Comparison of ENCODE assay signal across 29 cellular contexts in the genomic region with DNA sequence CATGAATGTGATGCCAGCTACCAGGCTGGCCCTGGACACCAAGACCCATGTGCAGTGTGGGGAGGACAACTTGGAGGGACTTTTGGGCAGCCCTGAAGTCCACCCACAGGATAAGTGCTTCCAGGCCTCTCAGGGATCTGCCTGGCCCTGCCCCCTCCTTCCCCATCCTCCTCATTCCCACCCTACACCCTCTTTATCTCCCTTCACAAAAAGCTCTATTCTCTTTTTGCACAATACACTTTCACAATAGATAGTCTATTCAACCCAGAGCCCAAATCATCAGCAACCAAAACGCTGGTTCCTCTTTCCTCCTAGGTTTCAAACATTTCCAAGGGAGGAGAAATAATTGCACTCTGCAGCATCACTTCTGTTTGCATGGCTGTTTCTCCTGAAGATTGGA. TPM values are rescaled to one million over a fixed set of nuclear protein-coding genes. Genes with fewer than 3 reads are reported as not detected.
DNase-seq lines count a peak whose midpoint lies in the region; ATAC-seq and TF ChIP-seq lines count a peak whose summit lies in the region.
"Had no signal": no experiment of that assay in that cellular context is flagged by ENCODE, and none has a peak within 500 bp of the region (broad histone marks: within the 10 kb centered on the region; RNA-seq: fewer than 3 reads in every experiment).

No MANE protein-coding gene starts in this region.

- no peak overlapping the region for H3K4ac ChIP-seq in H9 (ENCODE audit: low read depth, low read length)

- no peaks in the 10 kb centered on the region for H4K20me1 ChIP-seq in H9 (ENCODE audit: control insufficient read depth, insufficient read depth, insufficient read length)

- H3K27me3 ChIP-seq in H9 (ENCODE audit: insufficient read depth, low read length) (no peaks in the 10 kb centered on the region), heart left ventricle (no peaks in the 10 kb centered on the region)
- H3K27me3 ChIP-seq: brain microvascular endothelial cell, esophagus squamous epithelium, sigmoid colon, suprapubic skin had no signal

- no peak overlapping the region for H3K18ac ChIP-seq in H9 (ENCODE audit: insufficient read length, low read depth, low read length)

- no peaks in the 10 kb centered on the region for H3K9me3 ChIP-seq in H9 (ENCODE audit: control insufficient read depth, low read depth, low read length)
- H3K9me3 ChIP-seq in heart left ventricle = no peaks in the 10 kb centered on the region
- H3K9me3 ChIP-seq: esophagus squamous epithelium, prostate gland, sigmoid colon, SK-N-SH, suprapubic skin had no signal

- no peak overlapping the region for H3K4me3 ChIP-seq in heart left ventricle
- H3K4me3 ChIP-seq: coronary artery, esophagus squamous epithelium, prostate gland, sigmoid colon, suprapubic skin had no signal

- H3K36me3 Mint-ChIP-seq in activated naive CD4-positive, alpha-beta T cell treated with anti-CD3 and anti-CD28 coated beads, Interleukin-2, amount 50 U/mL, for 24 hours = no peaks in the 10 kb centered on the region
- H3K36me3 Mint-ChIP-seq in H9 (ENCODE audit: insufficient read depth in 1 of 3, low read depth in 3 of 3) = no peaks in the 10 kb centered on the region
- H3K36me3 Mint-ChIP-seq: IgD-negative memory B cell; memory B cell; stimulated activated memory B cell treated with anti-CD40 and anti-IgM and Interleukin-4, amounts not matched to agents 10 μg/mL and 1 μg/mL and 100 μg/mL, for 72 hours had no signal

- no peaks in the 10 kb centered on the region for H3K27me3 Mint-ChIP-seq in activated naive CD4-positive, alpha-beta T cell treated with anti-CD3 and anti-CD28 coated beads, Interleukin-2, amount 50 U/mL, for 24 hours
- peaks cover 4% of the 10 kb centered on the region for H3K27me3 Mint-ChIP-seq in H9 (ENCODE audit: low read depth)
- H3K27me3 Mint-ChIP-seq: activated T-cell treated with anti-CD3 and anti-CD28 coated beads, Interleukin-2, amount 50 U/mL, for 24 hours; IgD-negative memory B cell; memory B cell; stimulated activated memory B cell treated with anti-CD40 and anti-IgM and Interleukin-4, amounts not matched to agents 10 μg/mL and 1 μg/mL and 100 μg/mL, for 72 hours had no signal

- peak overlapping the region; percentile 12 for H3K27ac Mint-ChIP-seq in activated naive CD4-positive, alpha-beta T cell treated with anti-CD3 and anti-CD28 coated beads, Interleukin-2, amount 50 U/mL, for 24 hours
- peak overlapping the region in 1 of 3 experiments; percentile 76; a peak in 2 of 7 replicates for H3K27ac Mint-ChIP-seq in H9
- H3K27ac Mint-ChIP-seq: activated T-cell treated with anti-CD3 and anti-CD28 coated beads, Interleukin-2, amount 50 U/mL, for 24 hours; IgD-negative memory B cell; memory B cell; stimulated activated memory B cell treated with anti-CD40 and anti-IgM and Interleukin-4, amounts not matched to agents 10 μg/mL and 1 μg/mL and 100 μg/mL, for 72 hours had no signal

- TF ChIP-seq CTCF in H9 (conservative IDR thresholded peaks at IDR 0.05) (no peak), heart left ventricle (IDR thresholded peaks at IDR 0.05) (no peak)

- intact Hi-C loops in heart left ventricle (cut with DNase I) = no loop called here

- no peak overlapping the region for H4K5ac ChIP-seq in H9 (ENCODE audit: insufficient read length, low read depth, low read length)

- H3T11ph ChIP-seq in H9 (ENCODE audit: low read length) = no peak overlapping the region

- ATAC-seq in HG03045 (IDR thresholded peaks at IDR 0.05; ENCODE audit: unreplicated experiment) = no peak
- ATAC-seq in GM21526 (IDR thresholded peaks at IDR 0.05; ENCODE audit: low FRiP score, unreplicated experiment) = no peak
- ATAC-seq in heart left ventricle = no peak
- ATAC-seq: left colon; stimulated activated memory B cell treated with anti-CD40 and anti-IgM and Interleukin-4, amounts not matched to agents 10 μg/mL and 1 μg/mL and 100 μg/mL, for 72 hours had no signal

- no peak overlapping the region for H3K56ac ChIP-seq in H9 (ENCODE audit: insufficient read length, low read depth, low read length)

- no CpG with 5 or more reads among the region's 1 CpG for WGBS in H9 (ENCODE audit: extremely low coverage, insufficient read length, low lambda C conversion rate)
- WGBS in heart left ventricle, 4 donors = 67 to 85% (median 72%) methylated on average over 1 of the region's 1 CpG

- no peak overlapping the region for H4K91ac ChIP-seq in H9 (ENCODE audit: insufficient read length, low read depth, low read length)

- H2BK120ac ChIP-seq in H9 (ENCODE audit: low read depth, low read length, poor library complexity, severe bottlenecking) = no peak overlapping the region

- no peak for TF ChIP-seq POLR2A in heart left ventricle (IDR thresholded peaks at IDR 0.05)

- H2AK5ac ChIP-seq in H9 (ENCODE audit: insufficient read length, low read length) = no peak overlapping the region

- H3K9me3 Mint-ChIP-seq in activated naive CD4-positive, alpha-beta T cell treated with anti-CD3 and anti-CD28 coated beads, Interleukin-2, amount 50 U/mL, for 24 hours = no peaks in the 10 kb centered on the region
- no peaks in the 10 kb centered on the region; a peak in 1 of 5 replicates for H3K9me3 Mint-ChIP-seq in H9
- H3K9me3 Mint-ChIP-seq: activated T-cell treated with anti-CD3 and anti-CD28 coated beads, Interleukin-2, amount 50 U/mL, for 24 hours; IgD-negative memory B cell; memory B cell; stimulated activated memory B cell treated with anti-CD40 and anti-IgM and Interleukin-4, amounts not matched to agents 10 μg/mL and 1 μg/mL and 100 μg/mL, for 72 hours had no signal

- no peak overlapping the region for H2BK5ac ChIP-seq in H9 (ENCODE audit: insufficient read length, low read length)

- no peaks in the 10 kb centered on the region for H3K4me1 Mint-ChIP-seq in activated naive CD4-positive, alpha-beta T cell treated with anti-CD3 and anti-CD28 coated beads, Interleukin-2, amount 50 U/mL, for 24 hours
- peaks cover 7 to 12% of the 10 kb centered on the region in 2 experiments for H3K4me1 Mint-ChIP-seq in H9
- H3K4me1 Mint-ChIP-seq: stimulated activated memory B cell treated with anti-CD40 and anti-IgM and Interleukin-4, amounts not matched to agents 10 μg/mL and 1 μg/mL and 100 μg/mL, for 72 hours had no signal

- H3K23me2 ChIP-seq in H9 (ENCODE audit: insufficient read length, low read depth, low read length, poor library complexity, severe bottlenecking) = no peaks in the 10 kb centered on the region

- no peak overlapping the region for H3K4me2 ChIP-seq in H9 (ENCODE audit: insufficient read depth, insufficient read length, low read length)
- H3K4me2 ChIP-seq: SK-N-SH had no signal

- DNase-seq in activated naive CD4-positive, alpha-beta T cell treated with Interleukin-2 at 50 U/mL for 16 hours = no peak
- DNase-seq in SKM-1 treated with dmso at 0.1 percent for 144 hours (lab: John Stamatoyannopoulos, UW; ENCODE audit: unreplicated experiment) = peak; percentile 87
- peak; percentile 57 for DNase-seq in midbrain (lab: John Stamatoyannopoulos, UW)
- DNase-seq in H9 = no peak
- DNase-seq in heart left ventricle = no peak
- DNase-seq: activated CD4-positive, alpha-beta T cell treated with anti-CD3 and anti-CD28 coated beads for 48 hours; activated T-cell treated with anti-CD3 and anti-CD28 coated beads, Interleukin-2, amount 50 U/mL, for 24 hours; brain microvascular endothelial cell; esophagus squamous epithelium; foreskin melanocyte; H7; left colon; NCI-H1417 treated with DMSO at 0.1 percent for 48 hours; NCI-H2081; NCI-H226; NCI-H748 treated with DMSO at 0.1 percent for 48 hours; sigmoid colon; SK-N-SH; stimulated activated CD4-positive, alpha-beta T cell treated with anti-CD3 and anti-CD28 coated beads, Interleukin-4, amount 100 ng/mL, for 4 hours had no signal

- H3K79me1 ChIP-seq in H9 (ENCODE audit: insufficient read depth, low read depth, low read length, poor library complexity, severe bottlenecking) = no peaks in the 10 kb centered on the region

- no peak overlapping the region for H3K9ac ChIP-seq in H9 (ENCODE audit: extremely low read depth, insufficient read length, low read length)
- H3K9ac ChIP-seq: SK-N-SH had no signal

- H3K4me1 ChIP-seq in H9 (ENCODE audit: insufficient read depth, low read length) = no peaks in the 10 kb centered on the region
- H3K4me1 ChIP-seq in heart left ventricle = peaks cover 0 to 4% (median 0%) of the 10 kb centered on the region in 12 donors
- H3K4me1 ChIP-seq: prostate gland, sigmoid colon, suprapubic skin had no signal

- H3K27ac ChIP-seq in H9 (ENCODE audit: insufficient read length, low read depth, low read length) = no peak overlapping the region
- H3K27ac ChIP-seq in heart left ventricle = no peak overlapping the region
- H3K27ac ChIP-seq: 22Rv1, brain microvascular endothelial cell, coronary artery, esophagus squamous epithelium, prostate gland, sigmoid colon, suprapubic skin had no signal

- H2BK12ac ChIP-seq in H9 (ENCODE audit: insufficient read length, low read depth, low read length) = no peak overlapping the region

- H3K23ac ChIP-seq in H9 (ENCODE audit: insufficient read length, low read depth, low read length) = no peak overlapping the region

- no peak overlapping the region for H4K8ac ChIP-seq in H9 (replicated peaks; ENCODE audit: insufficient read length, low read depth, low read length)

- H2BK20ac ChIP-seq in H9 (ENCODE audit: low read depth, low read length, poor library complexity, severe bottlenecking) = no peak overlapping the region

- no peak overlapping the region for H2AFZ ChIP-seq in H9 (ENCODE audit: low read length)

- H3K14ac ChIP-seq in H9 (ENCODE audit: insufficient read depth, low read length) = no peak overlapping the region

- H3K79me2 ChIP-seq in H9 (ENCODE audit: insufficient read depth, low read length) = no peaks in the 10 kb centered on the region

- no peak overlapping the region for H2BK15ac ChIP-seq in H9 (ENCODE audit: low read depth, low read length)

- H3K4me3 Mint-ChIP-seq in activated naive CD4-positive, alpha-beta T cell treated with anti-CD3 and anti-CD28 coated beads, Interleukin-2, amount 50 U/mL, for 24 hours = no peak overlapping the region
- no peak overlapping the region for H3K4me3 Mint-ChIP-seq in H9
- H3K4me3 Mint-ChIP-seq: activated T-cell treated with anti-CD3 and anti-CD28 coated beads, Interleukin-2, amount 50 U/mL, for 24 hours; IgD-negative memory B cell; memory B cell; stimulated activated memory B cell treated with anti-CD40 and anti-IgM and Interleukin-4, amounts not matched to agents 10 μg/mL and 1 μg/mL and 100 μg/mL, for 72 hours had no signal

- no peaks in the 10 kb centered on the region for H3K36me3 ChIP-seq in heart left ventricle
- H3K36me3 ChIP-seq: brain microvascular endothelial cell, esophagus squamous epithelium, prostate gland, sigmoid colon, suprapubic skin had no signal

RNA-seq across cellular contexts. Expression of a gene that starts 7.8 kb away (rescaled TPM):
- 40.7 and 42.8 TPM in 2 replicates for total RNA-seq in H9 (2021)
- total RNA-seq in heart left ventricle = 10 to 100 TPM in 1 of 9 donors, 1 to 10 TPM in 8; 2.9 to 22.4 (median 5.9) TPM
- 1 to 10 TPM; 3.4 to 6.1 TPM for polyA plus RNA-seq in heart left ventricle

Comparison
In these comparisons a context has a peak if more than half of its experiments do, and no peak if none do; other contexts are left out.
1. DNase-seq: peak in SKM-1 treated with dmso at 0.1 percent for 144 hours (single experiment) and midbrain (single experiment); none in activated naive CD4-positive, alpha-beta T cell treated with Interleukin-2 at 50 U/mL for 16 hours (single experiment), H9 (single experiment) and heart left ventricle (0 of 5).